In the genomic region with DNA sequence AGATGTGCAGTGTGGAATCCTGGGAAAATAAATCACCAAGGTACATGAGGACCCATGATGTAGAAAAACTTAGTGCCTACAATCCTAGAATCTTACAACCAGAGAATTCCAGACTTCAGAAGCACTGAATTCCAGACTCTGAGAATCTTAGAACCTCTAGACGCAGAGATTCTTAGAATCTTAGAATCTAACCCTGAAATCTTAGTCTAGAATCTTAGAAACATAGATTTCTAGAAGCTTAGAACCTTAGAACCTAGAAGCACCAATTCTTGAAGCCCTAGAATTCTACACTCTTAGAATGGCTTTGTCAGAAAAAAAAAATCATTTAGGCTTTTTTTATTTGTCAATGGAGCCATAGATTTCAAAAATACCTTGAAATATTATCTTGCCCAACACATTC, we compare ENCODE assay signal across 12 cellular contexts. TPM values are rescaled to one million over a fixed set of nuclear protein-coding genes. Genes with fewer than 3 reads are reported as not detected.
"Had no signal": no experiment of that assay in that cellular context is flagged by ENCODE, and none has a peak within 500 bp of the region (broad histone marks: within the 10 kb centered on the region; RNA-seq: fewer than 3 reads in every experiment).

No MANE protein-coding gene starts in this region.

- H3K27ac ChIP-seq: GM23248, KMS-11 had no signal

- H3K9me3 ChIP-seq: HAP-1 had no signal

- H2AFZ ChIP-seq: GM23248 had no signal

- DNase-seq: GM23248, GOT3, H7, HFFc6, IMR-90, KBM-7 had no signal

- FAIRE-seq: HTR-8/SVneo had no signal

- H3K36me3 ChIP-seq: HAP-1 had no signal

- H3K4me3 ChIP-seq: GM23248, HAP-1 had no signal

- ATAC-seq: HCT116 had no signal

- H3K4me2 ChIP-seq: KMS-11 had no signal

- H3K4me1 ChIP-seq: HAP-1 had no signal

- H3K9ac ChIP-seq: GM23248, KMS-11 had no signal

RNA-seq across cellular contexts. Expression of gene CEACAM16, which starts 6.0 kb away (rescaled TPM):
- total RNA-seq: GM23248, H4, H7, HFFc6, HT-29, IMR-90 had no signal
- polyA plus RNA-seq: GM23248, IMR-90 had no signal
